16 cellular contexts compared by ENCODE assay signal in genomic region chr4:2083826-2084160, GRCh38.
"Had no signal": no experiment of that assay in that cellular context is flagged by ENCODE, and none has a peak within 500 bp of the region (broad histone marks: within the 10 kb centered on the region; RNA-seq: fewer than 3 reads in every experiment).

No MANE protein-coding gene starts in this region.

- DNase-seq: activated CD4-positive, alpha-beta T cell treated with anti-CD3 and anti-CD28 coated beads for 48 hours; activated gamma-delta T cell; activated naive CD8-positive, alpha-beta T cell treated with anti-CD3 and anti-CD28 coated beads, Interleukin-2, amount 10 ng/mL, durations not matched to agents 7 days and 5 days; activated T-cell treated with anti-CD3 and anti-CD28 coated beads, Interleukin-2, amount 50 U/mL, for 24 hours; aorta; lower lobe of right lung; naive B cell; nucleus accumbens; Right ventricle myocardium superior; SK-N-SH; stimulated activated CD4-positive, alpha-beta T cell treated with anti-CD3 and anti-CD28 coated beads, Interleukin-4, amount 100 ng/mL, for 1 hour; T-helper 1 cell; thyroid gland had no signal

- H3K4me3 ChIP-seq: breast epithelium, lower lobe of right lung, thyroid gland had no signal

- H3K4me1 Mint-ChIP-seq: activated naive CD8-positive, alpha-beta T cell treated with anti-CD3 and anti-CD28 coated beads, Interleukin-2, amount 10 ng/mL, durations not matched to agents 7 days and 5 days; naive B cell had no signal

- H3K9me3 ChIP-seq: breast epithelium, lower lobe of right lung, SK-N-SH, thyroid gland had no signal

- H3K27me3 ChIP-seq: breast epithelium, thyroid gland had no signal

- H3K36me3 ChIP-seq: breast epithelium, lower lobe of right lung, thyroid gland had no signal

- H3K4me3 Mint-ChIP-seq: activated naive CD8-positive, alpha-beta T cell treated with anti-CD3 and anti-CD28 coated beads, Interleukin-2, amount 10 ng/mL, durations not matched to agents 7 days and 5 days; activated T-cell treated with anti-CD3 and anti-CD28 coated beads, Interleukin-2, amount 50 U/mL, for 24 hours; naive B cell; stimulated activated naive CD8-positive, alpha-beta T cell treated with anti-CD3 and anti-CD28 coated beads, Interleukin-15, Interleukin-2, amounts not matched to agents 100 ng/mL and 50 ng/mL, for 24 hours had no signal

- H3K9me3 Mint-ChIP-seq: activated naive CD8-positive, alpha-beta T cell treated with anti-CD3 and anti-CD28 coated beads, Interleukin-2, amount 10 ng/mL, durations not matched to agents 7 days and 5 days; stimulated activated naive CD8-positive, alpha-beta T cell treated with anti-CD3 and anti-CD28 coated beads, Interleukin-15, Interleukin-2, amounts not matched to agents 100 ng/mL and 50 ng/mL, for 24 hours had no signal

- H3K4me1 ChIP-seq: breast epithelium, lower lobe of right lung, thyroid gland had no signal

- ATAC-seq: lower lobe of right lung had no signal

- H3K27ac ChIP-seq: breast epithelium, lower lobe of right lung, thyroid gland, VCaP had no signal

- H3K36me3 Mint-ChIP-seq: activated naive CD8-positive, alpha-beta T cell treated with anti-CD3 and anti-CD28 coated beads, Interleukin-2, amount 10 ng/mL, durations not matched to agents 7 days and 5 days; naive B cell had no signal

- H3K27me3 Mint-ChIP-seq: activated T-cell treated with anti-CD3 and anti-CD28 coated beads, Interleukin-2, amount 50 U/mL, for 24 hours; stimulated activated naive CD8-positive, alpha-beta T cell treated with anti-CD3 and anti-CD28 coated beads, Interleukin-15, Interleukin-2, amounts not matched to agents 100 ng/mL and 50 ng/mL, for 24 hours had no signal

- H3K27ac Mint-ChIP-seq: activated naive CD8-positive, alpha-beta T cell treated with anti-CD3 and anti-CD28 coated beads, Interleukin-2, amount 10 ng/mL, durations not matched to agents 7 days and 5 days; activated T-cell treated with anti-CD3 and anti-CD28 coated beads, Interleukin-2, amount 50 U/mL, for 24 hours; stimulated activated naive CD8-positive, alpha-beta T cell treated with anti-CD3 and anti-CD28 coated beads, Interleukin-15, Interleukin-2, amounts not matched to agents 100 ng/mL and 50 ng/mL, for 24 hours had no signal
